In genomic region chr13:105220063-105220462, GRCh38 we compare ENCODE assay signal across 21 cellular contexts.
DNase-seq lines count a peak whose midpoint lies in the region; ATAC-seq, FAIRE-seq and TF ChIP-seq lines count a peak whose summit lies in the region.
"Had no signal": no experiment of that assay in that cellular context is flagged by ENCODE, and none has a peak within 500 bp of the region (broad histone marks: within the 10 kb centered on the region; RNA-seq: fewer than 3 reads in every experiment).

No MANE protein-coding gene starts in this region.

- H3K4me3 Mint-ChIP-seq in activated naive CD4-positive, alpha-beta T cell treated with anti-CD3 and anti-CD28 coated beads for 36 hours: no peak overlapping the region
- H3K4me3 Mint-ChIP-seq: B cell had no signal

- H4K20me1 ChIP-seq in HepG2 (ENCODE audit: insufficient read depth, low read length): no peaks in the 10 kb centered on the region

- 34% methylated on average over 8 of the region's 8 CpGs for WGBS in HepG2 (ENCODE audit: low lambda C conversion rate)
- 63% methylated on average over 8 of the region's 8 CpGs for WGBS in right lobe of liver (ENCODE audit: insufficient coverage, low coverage, low lambda C conversion rate, missing lambda C conversion rate)

- no peaks in the 10 kb centered on the region for H3K36me3 Mint-ChIP-seq in activated naive CD4-positive, alpha-beta T cell treated with anti-CD3 and anti-CD28 coated beads for 36 hours (ENCODE audit: low read depth)

- H3K9me3 ChIP-seq in HepG2 (ENCODE audit: low read length) (peaks cover 29% of the 10 kb centered on the region), right lobe of liver (no peaks in the 10 kb centered on the region)
- H3K9me3 ChIP-seq: Peyer's patch had no signal

- intact Hi-C loops in HepG2 (cut with micrococcal nuclease; ENCODE audit: unreplicated experiment) (no loop called here), right lobe of liver (cut with DNase I) (no loop called here)
- intact Hi-C loops in activated naive CD4-positive, alpha-beta T cell treated with anti-CD3 and anti-CD28 coated beads for 36 hours (cut with micrococcal nuclease): no loop called here

- no peak overlapping the region for H2AFZ ChIP-seq in HepG2 (ENCODE audit: low read length)

- H3K9me3 Mint-ChIP-seq in activated naive CD4-positive, alpha-beta T cell treated with anti-CD3 and anti-CD28 coated beads for 36 hours: no peaks in the 10 kb centered on the region

- POLR2A ChIA-PET in HepG2 (lab: Yijun Ruan, JAX): no interaction called here

- TF ChIP-seq CTCF in HepG2 (CRISPR knock-in tag; IDR thresholded peaks at IDR 0.05) (no peak), right lobe of liver (IDR thresholded peaks at IDR 0.05) (no peak), brain microvascular endothelial cell (IDR thresholded peaks at IDR 0.05; ENCODE audit: low read depth, low read length, missing control alignments) (no peak)

- TF ChIP-seq EP300 in HepG2 (IDR thresholded peaks at IDR 0.05; ENCODE audit: low read depth in 2 of 2, low read length in 2 of 2) (no peak), HepG2 (CRISPR knock-in tag; IDR thresholded peaks at IDR 0.05; ENCODE audit: borderline replicate concordance) (no peak)

- in situ Hi-C loops in HepG2 (cut with HindIII; ENCODE audit: extremely low pct_ligation_motif_present, low pct_unique_long_range_greater_than_20kb) (no loop called here), brain microvascular endothelial cell (cut with HindIII; ENCODE audit: low pct_ligation_motif_present, low sequenced_read_pairs) (no loop called here)

- no peaks in the 10 kb centered on the region for H3K4me1 Mint-ChIP-seq in activated naive CD4-positive, alpha-beta T cell treated with anti-CD3 and anti-CD28 coated beads for 36 hours (ENCODE audit: low read depth)
- H3K4me1 Mint-ChIP-seq: B cell had no signal

- H3K4me1 ChIP-seq in HepG2 (ENCODE audit: insufficient read depth, low read length) (no peaks in the 10 kb centered on the region), right lobe of liver (no peaks in the 10 kb centered on the region)
- H3K4me1 ChIP-seq: Peyer's patch had no signal

- H3K36me3 ChIP-seq in HepG2 (replicated peaks in 1 of 2; ENCODE audit: control insufficient read depth in 1 of 2, insufficient read depth in 2 of 2, low read length in 2 of 2): no peaks in the 10 kb centered on the region
- no peaks in the 10 kb centered on the region for H3K36me3 ChIP-seq in right lobe of liver
- H3K36me3 ChIP-seq in brain microvascular endothelial cell (replicated peaks): no peaks in the 10 kb centered on the region
- H3K36me3 ChIP-seq: Peyer's patch had no signal

- no peak overlapping the region for H3K4me2 ChIP-seq in HepG2 (ENCODE audit: low read depth, low read length)

- no peak overlapping the region for H3K4me3 ChIP-seq in HepG2 (replicated peaks in 1 of 3; ENCODE audit: insufficient read depth in 1 of 3, low read depth in 2 of 3, low read length in 3 of 3)
- H3K4me3 ChIP-seq in right lobe of liver: no peak overlapping the region
- H3K4me3 ChIP-seq in brain microvascular endothelial cell (ENCODE audit: low read depth, low read length): no peak overlapping the region
- H3K4me3 ChIP-seq: K562, Peyer's patch had no signal

- FAIRE-seq in HepG2 (lab: Jason Lieb, UNC): no peak
- FAIRE-seq: K562 had no signal

- no peak overlapping the region for H3K9ac ChIP-seq in HepG2 (ENCODE audit: insufficient read depth, low read depth, low read length)

- no peak overlapping the region for H3K27ac Mint-ChIP-seq in activated naive CD4-positive, alpha-beta T cell treated with anti-CD3 and anti-CD28 coated beads for 36 hours
- H3K27ac Mint-ChIP-seq: B cell had no signal

- DNase-seq in HepG2 (ENCODE audit: low spot score) (no peak), right lobe of liver (no peak), brain microvascular endothelial cell (peak; percentile 79), iris pigment epithelial cell (ENCODE audit: low read depth) (peak; percentile 85), activated T-cell treated with anti-CD3 and anti-CD28 coated beads for 4 hours (no peak), COLO829 (ENCODE audit: low spot score) (no peak)
- no peak for DNase-seq in activated naive CD4-positive, alpha-beta T cell treated with anti-CD3 and anti-CD28 coated beads for 36 hours
- DNase-seq: COR-L47; GF-D8; GOT3; NCI-H1694 treated with DMSO at 0.1 percent for 48 hours; NCI-H510A; NCI-H748 treated with DMSO at 0.1 percent for 48 hours; NK-92 treated with Interleukin-12 subunit alpha and Interleukin-12 subunit beta, amount 100 ng/mL, for 24 hours; Peyer's patch had no signal

- no peak for TF ChIP-seq POLR2A in HepG2 (IDR thresholded peaks at IDR 0.05; ENCODE audit: insufficient read depth in 1 of 2, low read depth in 2 of 2, low read length in 2 of 2)
- TF ChIP-seq POLR2A in right lobe of liver (IDR thresholded peaks at IDR 0.05): no peak

- H3K27me3 ChIP-seq in HepG2 (ENCODE audit: control insufficient read depth in 1 of 2, insufficient read depth in 2 of 2, low read length in 2 of 2) (no peaks in the 10 kb centered on the region), right lobe of liver (no peaks in the 10 kb centered on the region), brain microvascular endothelial cell (replicated peaks) (no peaks in the 10 kb centered on the region)
- H3K27me3 ChIP-seq: Peyer's patch had no signal

- ATAC-seq in HepG2 (no peak), right lobe of liver (no peak), GM18868 (IDR thresholded peaks at IDR 0.05; ENCODE audit: unreplicated experiment) (no peak)
- ATAC-seq: HCT116, K562, Right ventricle myocardium inferior had no signal

- peaks cover 3% of the 10 kb centered on the region for H3K27me3 Mint-ChIP-seq in activated naive CD4-positive, alpha-beta T cell treated with anti-CD3 and anti-CD28 coated beads for 36 hours (ENCODE audit: low read depth)
- H3K27me3 Mint-ChIP-seq: B cell had no signal

- H3K79me2 ChIP-seq in HepG2 (ENCODE audit: insufficient read depth, low read length): no peaks in the 10 kb centered on the region

- TF ChIP-seq RAD21 in HepG2 (CRISPR knock-in tag; IDR thresholded peaks at IDR 0.05): no peak

- H3K27ac ChIP-seq in HepG2 (ENCODE audit: extremely low read length, insufficient read depth, low read length) (no peak overlapping the region), right lobe of liver (no peak overlapping the region), brain microvascular endothelial cell (peak overlapping the region; percentile 65)
- H3K27ac ChIP-seq: 22Rv1, Peyer's patch had no signal

- no TSS peak for BruUV-seq in HepG2 (replicated peaks; lab: Mats Ljungman, UMichigan)

- CTCF ChIA-PET in HepG2 (lab: Yijun Ruan, JAX; ENCODE audit: low intra/inter-chr PET ratio, low total read pairs): no interaction called here
- CTCF ChIA-PET in activated naive CD4-positive, alpha-beta T cell treated with anti-CD3 and anti-CD28 coated beads for 36 hours (lab: Charles Lee): no interaction called here

TF ChIP-seq in HepG2, 621 proteins besides CTCF, POLR2A, EP300 and RAD21:
- TF ChIP-seq CREB1 (IDR thresholded peaks at IDR 0.05) (0 out of 2 replicates have a peak, but pooled peaks have one; percentile 18), CREB1 (CRISPR knock-in tag; IDR thresholded peaks at IDR 0.05) (no peak), ZFP62 (CRISPR knock-in tag; IDR thresholded peaks at IDR 0.05) (no peak), ZBTB3 (CRISPR knock-in tag; IDR thresholded peaks at IDR 0.05; ENCODE audit: borderline replicate concordance, low read depth) (no peak)

Comparison
In these comparisons a context has a peak if more than half of its experiments do, and no peak if none do; other contexts are left out.
1. DNase-seq: peak in brain microvascular endothelial cell (single experiment) and iris pigment epithelial cell (single experiment); none in HepG2 (single experiment), right lobe of liver (0 of 3), activated naive CD4-positive, alpha-beta T cell treated with anti-CD3 and anti-CD28 coated beads for 36 hours (single experiment), activated T-cell treated with anti-CD3 and anti-CD28 coated beads for 4 hours (single experiment) and COLO829 (single experiment).